8 cellular contexts compared by ENCODE assay signal in genomic region chr20:54173653-54174451, GRCh38. TPM values are rescaled to one million over a fixed set of nuclear protein-coding genes. Genes with fewer than 3 reads are reported as not detected.
DNase-seq lines count a peak whose midpoint lies in the region; ATAC-seq, FAIRE-seq and TF ChIP-seq lines count a peak whose summit lies in the region.

Gene CYP24A1, minus strand, starts transcription at chr20:54173986. Its CDS starts 407 bp downstream, at chr20:54173579.

- ATAC-seq in activated CD8-positive, alpha-beta T cell treated with anti-CD3 and anti-CD28 coated beads for 36 hours: peak; percentile 30
- no peak for ATAC-seq in GM19328 (IDR thresholded peaks at IDR 0.05; ENCODE audit: unreplicated experiment)

- H3K4me3 ChIP-seq in cardiac muscle cell (peak within 1 kb of the TSS; percentile 16), right atrium auricular region (peak within 1 kb of the TSS in 1 of 2 donors; percentile 26)

- intact Hi-C loops in activated CD8-positive, alpha-beta T cell treated with anti-CD3 and anti-CD28 coated beads for 36 hours (cut with micrococcal nuclease): no loop called here

- H3K4me1 Mint-ChIP-seq in activated CD8-positive, alpha-beta T cell treated with anti-CD3 and anti-CD28 coated beads for 36 hours (ENCODE audit: low read depth): peaks cover 11% of the 10 kb centered on the region

- H3K27ac ChIP-seq in cardiac muscle cell (no peak within 1 kb of the TSS), right atrium auricular region (no peak within 1 kb of the TSS)

- H3K4me3 Mint-ChIP-seq in activated CD8-positive, alpha-beta T cell treated with anti-CD3 and anti-CD28 coated beads for 36 hours: peak within 1 kb of the TSS; percentile 28

- H3K27me3 Mint-ChIP-seq in activated CD8-positive, alpha-beta T cell treated with anti-CD3 and anti-CD28 coated beads for 36 hours: peaks cover 69% of the 10 kb centered on the region

- DNase-seq in cardiac muscle cell (ENCODE audit: low read depth in 1 of 2, low spot score in 1 of 2) (peak in 1 of 2 donors; percentile 4), right atrium auricular region (ENCODE audit: low spot score) (no peak), islet precursor cell (peak; percentile 78), urothelium cell line (ENCODE audit: low spot score) (peak; percentile 76), NCI-H1694 treated with DMSO at 0.1 percent for 48 hours (lab: John Stamatoyannopoulos, UW) (no peak), Ammon's horn (ENCODE audit: low spot score) (no peak)
- DNase-seq in activated CD8-positive, alpha-beta T cell treated with anti-CD3 and anti-CD28 coated beads for 36 hours: peak; percentile 4

- H3K36me3 ChIP-seq in cardiac muscle cell: no peaks in the 10 kb centered on the region
- no peaks in the 10 kb centered on the region for H3K36me3 ChIP-seq in right atrium auricular region

- H3K36me3 Mint-ChIP-seq in activated CD8-positive, alpha-beta T cell treated with anti-CD3 and anti-CD28 coated beads for 36 hours (ENCODE audit: low read depth): no peaks in the 10 kb centered on the region

- H3K4me1 ChIP-seq in cardiac muscle cell (ENCODE audit: low read depth): peaks cover 6% of the 10 kb centered on the region
- H3K4me1 ChIP-seq in right atrium auricular region: peaks cover 0 to 26% of the 10 kb centered on the region in 2 donors

- H3K9me3 ChIP-seq in cardiac muscle cell (ENCODE audit: low read depth): no peaks in the 10 kb centered on the region
- no peaks in the 10 kb centered on the region for H3K9me3 ChIP-seq in right atrium auricular region

- CTCF ChIA-PET in activated CD8-positive, alpha-beta T cell treated with anti-CD3 and anti-CD28 coated beads for 36 hours (lab: Charles Lee): interaction anchor here (1.2 to 2.2 kb wide), 2 partner anchors 70 to 77 kb away, joined by 4 to 6 read pairs; no protein-coding TSS in a partner anchor

- POLR2A ChIA-PET in activated CD8-positive, alpha-beta T cell treated with anti-CD3 and anti-CD28 coated beads for 36 hours (lab: Charles Lee): no interaction called here

- FAIRE-seq in urothelium cell line (lab: Jason Lieb, UNC): peak; percentile 81

- no peak within 1 kb of the TSS for H3K27ac Mint-ChIP-seq in activated CD8-positive, alpha-beta T cell treated with anti-CD3 and anti-CD28 coated beads for 36 hours

- H3K27me3 ChIP-seq in cardiac muscle cell: peaks cover 85% of the 10 kb centered on the region
- H3K27me3 ChIP-seq in right atrium auricular region: peaks cover 0 to 7% of the 10 kb centered on the region in 2 donors

- no peaks in the 10 kb centered on the region for H3K9me3 Mint-ChIP-seq in activated CD8-positive, alpha-beta T cell treated with anti-CD3 and anti-CD28 coated beads for 36 hours

- TF ChIP-seq CTCF in cardiac muscle cell (IDR thresholded peaks at IDR 0.05; ENCODE audit: low read depth, low read length) (no peak), right atrium auricular region (IDR thresholded peaks at IDR 0.05) (no peak)
- no peak for TF ChIP-seq CTCF in activated CD8-positive, alpha-beta T cell treated with anti-CD3 and anti-CD28 coated beads for 36 hours (IDR thresholded peaks at IDR 0.05)

RNA-seq across cellular contexts. Expression of gene CYP24A1, which starts in this region (rescaled TPM):
- total RNA-seq in cardiac muscle cell: not detected in 2 replicates
- not detected in 2 replicates for polyA plus RNA-seq in cardiac muscle cell
- total RNA-seq in right atrium auricular region: under 1 TPM in 1 of 2 donors, not detected in 1; 0.24 TPM
- not detected for total RNA-seq in activated CD8-positive, alpha-beta T cell treated with anti-CD3 and anti-CD28 coated beads for 36 hours

Comparison
In these comparisons a context has a peak if more than half of its experiments do, and no peak if none do; other contexts are left out.
1. Peak in DNase-seq and ATAC-seq in activated CD8-positive, alpha-beta T cell treated with anti-CD3 and anti-CD28 coated beads for 36 hours; RNA of the gene not detected or under 1 TPM.
2. DNase-seq: peak in islet precursor cell (single experiment) and urothelium cell line (single experiment); none in right atrium auricular region (single experiment), NCI-H1694 treated with DMSO at 0.1 percent for 48 hours (single experiment) and Ammon's horn (single experiment).